ENCODE assay signal across 11 cellular contexts in genomic region chr1:49102752-49103151, GRCh38.
DNase-seq lines count a peak whose midpoint lies in the region; ATAC-seq, FAIRE-seq and TF ChIP-seq lines count a peak whose summit lies in the region.
"Had no signal": no experiment of that assay in that cellular context is flagged by ENCODE, and none has a peak within 500 bp of the region (broad histone marks: within the 10 kb centered on the region; RNA-seq: fewer than 3 reads in every experiment).

No MANE protein-coding gene starts in this region.

- TF ChIP-seq POLR2A in H54 (IDR thresholded peaks at IDR 0.05; ENCODE audit: low read depth, low read length), result no peak

- peak; percentile 45 for FAIRE-seq in H54 (lab: Jason Lieb, UNC)

- TF ChIP-seq CTCF in GM12865 (IDR thresholded peaks at IDR 0.05; ENCODE audit: insufficient read depth, low read depth, low read length, missing control alignments), result no peak

- no peak overlapping the region for H3K4me3 ChIP-seq in GM12865 (ENCODE audit: low read depth, low read length)
- H3K4me3 ChIP-seq: testis had no signal

- DNase-seq in GM12865 (ENCODE audit: low read depth) (peak; percentile 50), H54 (ENCODE audit: insufficient read length, low spot score) (peak; percentile 0), RKO (ENCODE audit: low spot score) (peak; percentile 11), iris pigment epithelial cell (ENCODE audit: low read depth) (peak; percentile 65), hypothalamus (lab: John Stamatoyannopoulos, UW) (no peak), NCI-H748 treated with DMSO at 0.1 percent for 48 hours (lab: John Stamatoyannopoulos, UW) (no peak)
- DNase-seq: activated effector memory CD4-positive, alpha-beta T cell treated with Interleukin-2 at 50 U/mL for 16 hours; NCI-H510A; testis had no signal

- ATAC-seq in HG03135 (IDR thresholded peaks at IDR 0.05; ENCODE audit: unreplicated experiment) (no peak), GM21390 (IDR thresholded peaks at IDR 0.05; ENCODE audit: unreplicated experiment) (no peak)

Comparison
In these comparisons a context has a peak if more than half of its experiments do, and no peak if none do; other contexts are left out.
1. DNase-seq: peak in GM12865 (single experiment), H54 (single experiment), RKO (single experiment) and iris pigment epithelial cell (single experiment); none in hypothalamus (0 of 51) and NCI-H748 treated with DMSO at 0.1 percent for 48 hours (single experiment).